Comparison of ENCODE assay signal across 8 cellular contexts in the genomic region with DNA sequence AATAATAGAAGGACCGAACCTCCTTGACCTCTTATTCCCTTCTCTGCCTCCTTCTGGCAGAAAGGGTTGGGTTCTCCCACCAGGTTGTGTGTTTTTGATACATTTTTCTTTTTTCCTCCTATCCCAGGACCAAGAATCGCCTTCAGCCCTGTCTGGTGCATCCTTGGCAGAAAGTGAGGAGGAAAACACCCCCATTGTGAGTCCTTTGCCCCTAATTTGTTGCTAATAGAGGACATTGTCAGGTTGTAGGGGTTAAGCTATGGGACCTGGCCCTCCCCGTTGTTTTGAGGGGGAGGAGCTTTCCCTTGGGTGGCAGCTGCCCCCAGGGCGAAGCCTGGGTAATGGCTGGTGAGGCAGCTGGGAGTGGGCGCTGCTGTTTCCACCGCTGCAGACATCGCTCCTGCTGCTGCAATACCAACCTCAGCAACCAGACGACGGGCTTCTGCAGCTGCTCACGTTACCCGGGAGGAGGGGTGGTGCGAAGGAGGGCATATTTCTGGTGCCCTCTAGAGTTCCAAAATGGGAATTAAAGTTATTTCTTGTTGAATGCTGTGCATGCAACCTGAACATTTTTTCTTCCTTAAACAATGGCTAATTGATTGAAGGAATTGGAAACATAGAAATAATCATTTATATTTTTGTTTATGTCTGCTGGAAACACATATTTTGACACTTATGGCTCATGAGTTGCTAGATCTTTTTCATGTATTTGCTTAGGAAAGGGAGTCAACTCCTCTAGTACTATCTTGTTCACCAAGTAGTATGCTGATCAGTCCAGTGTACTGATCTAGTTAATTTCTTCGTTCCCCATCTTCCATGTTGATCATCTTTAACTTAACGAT. TPM values are rescaled to one million over a fixed set of nuclear protein-coding genes. Genes with fewer than 3 reads are reported as not detected.
DNase-seq lines count a peak whose midpoint lies in the region; ATAC-seq and TF ChIP-seq lines count a peak whose summit lies in the region.

No MANE protein-coding gene starts in this region.

- POLR2A ChIA-PET in HEK293T (lab: Yijun Ruan, JAX): no interaction called here

- TF ChIP-seq CTCF in GM06990 (IDR thresholded peaks at IDR 0.05; ENCODE audit: insufficient read depth, low read length, poor library complexity, severe bottlenecking) (peak; percentile 84), omental fat pad (IDR thresholded peaks at IDR 0.05) (peak in 1 of 3 donors; percentile 62), testis (IDR thresholded peaks at IDR 0.05) (peak; percentile 80 to 89 (median 85))

- H3K4me3 Mint-ChIP-seq in activated naive CD4-positive, alpha-beta T cell treated with anti-CD3 and anti-CD28 coated beads, Interleukin-2, amount 10 ng/mL, durations not matched to agents 7 days and 5 days: peak overlapping the region; percentile 99

- CTCF ChIA-PET in HEK293T (lab: Yijun Ruan, JAX): interaction anchor here (1.1 kb wide), 1 partner anchor 33 kb away, joined by 6 read pairs; no protein-coding TSS in a partner anchor
- CTCF ChIA-PET in activated naive CD4-positive, alpha-beta T cell treated with anti-CD3 and anti-CD28 coated beads, Interleukin-2, amount 10 ng/mL, durations not matched to agents 7 days and 5 days (lab: Charles Lee): interaction anchor here (0.7 to 1.2 kb wide), 6 partner anchors 10 to 299 kb away, joined by 3 to 4 read pairs (median 3); no protein-coding TSS in a partner anchor

- no peaks in the 10 kb centered on the region for H3K9me3 ChIP-seq in testis

- no peak for TF ChIP-seq POLR2A in testis (IDR thresholded peaks at IDR 0.05)

- H3K36me3 Mint-ChIP-seq in activated naive CD4-positive, alpha-beta T cell treated with anti-CD3 and anti-CD28 coated beads, Interleukin-2, amount 10 ng/mL, durations not matched to agents 7 days and 5 days: peaks cover 14% of the 10 kb centered on the region

- peak; percentile 80 for DNase-seq in GM06990 (ENCODE audit: extremely low read depth, insufficient read length)
- DNase-seq in HEK293T (ENCODE audit: extremely low spot score): peak; percentile 66
- DNase-seq in MV-4-11 (lab: John Stamatoyannopoulos, UW): peak; percentile 91
- peak; percentile 95 for DNase-seq in SK-MEL-5 (ENCODE audit: low read depth, low spot score)
- peak; percentile 90 for DNase-seq in activated naive CD4-positive, alpha-beta T cell treated with anti-CD3 and anti-CD28 coated beads, Interleukin-2, amount 10 ng/mL, durations not matched to agents 7 days and 5 days
- DNase-seq in globus pallidus (ENCODE audit: low spot score): peak; percentile 94
- DNase-seq in omental fat pad (ENCODE audit: low spot score): peak; percentile 51
- peak; percentile 92 for DNase-seq in testis

- H3K27me3 ChIP-seq in GM06990 (replicated peaks; ENCODE audit: control insufficient read depth, insufficient read depth, low read length) (no peaks in the 10 kb centered on the region), testis (no peaks in the 10 kb centered on the region)

- H3K4me3 ChIP-seq in GM06990 (replicated peaks; ENCODE audit: low read depth, low read length) (peak overlapping the region; percentile 76), testis (peak overlapping the region; percentile 92)

- ATAC-seq in omental fat pad (ENCODE audit: low FRiP score): peak; percentile 67

- in situ Hi-C loops in SK-MEL-5 (cut with HindIII; ENCODE audit: low pct_unique_long_range_greater_than_20kb, low sequenced_read_pairs): no loop called here

- H3K27ac Mint-ChIP-seq in activated naive CD4-positive, alpha-beta T cell treated with anti-CD3 and anti-CD28 coated beads, Interleukin-2, amount 10 ng/mL, durations not matched to agents 7 days and 5 days: peak overlapping the region; percentile 99

- H3K9me3 Mint-ChIP-seq in activated naive CD4-positive, alpha-beta T cell treated with anti-CD3 and anti-CD28 coated beads, Interleukin-2, amount 10 ng/mL, durations not matched to agents 7 days and 5 days: no peaks in the 10 kb centered on the region

- peaks cover 34% of the 10 kb centered on the region for H3K4me1 Mint-ChIP-seq in activated naive CD4-positive, alpha-beta T cell treated with anti-CD3 and anti-CD28 coated beads, Interleukin-2, amount 10 ng/mL, durations not matched to agents 7 days and 5 days

- H3K36me3 ChIP-seq in GM06990 (ENCODE audit: control insufficient read depth, insufficient read depth, low read length) (no peaks in the 10 kb centered on the region; the same call in 1 of the 2 replicates), testis (ENCODE audit: low read depth, missing control alignments) (no peaks in the 10 kb centered on the region)

- peaks cover 4% of the 10 kb centered on the region for H3K27me3 Mint-ChIP-seq in activated naive CD4-positive, alpha-beta T cell treated with anti-CD3 and anti-CD28 coated beads, Interleukin-2, amount 10 ng/mL, durations not matched to agents 7 days and 5 days

- H3K27ac ChIP-seq in testis: peak overlapping the region; percentile 99 to 100

- intact Hi-C loops in testis (cut with DNase I; ENCODE audit: low total_unique reads): loop anchor here (5.0 kb wide), 1 partner anchor 98 kb away; the partner anchor contains the start of gene ZMYM5

- 3% methylated on average over 13 to 14 of the region's 14 CpGs for WGBS in testis, 2 donors

- peaks cover 18% of the 10 kb centered on the region for H3K4me1 ChIP-seq in testis

TF ChIP-seq in HEK293T, 16 proteins besides CTCF, POLR2A, EP300 and RAD21:
- TF ChIP-seq, protein P1, sequence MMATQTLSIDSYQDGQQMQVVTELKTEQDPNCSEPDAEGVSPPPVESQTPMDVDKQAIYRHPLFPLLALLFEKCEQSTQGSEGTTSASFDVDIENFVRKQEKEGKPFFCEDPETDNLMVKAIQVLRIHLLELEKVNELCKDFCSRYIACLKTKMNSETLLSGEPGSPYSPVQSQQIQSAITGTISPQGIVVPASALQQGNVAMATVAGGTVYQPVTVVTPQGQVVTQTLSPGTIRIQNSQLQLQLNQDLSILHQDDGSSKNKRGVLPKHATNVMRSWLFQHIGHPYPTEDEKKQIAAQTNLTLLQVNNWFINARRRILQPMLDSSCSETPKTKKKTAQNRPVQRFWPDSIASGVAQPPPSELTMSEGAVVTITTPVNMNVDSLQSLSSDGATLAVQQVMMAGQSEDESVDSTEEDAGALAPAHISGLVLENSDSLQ (IDR thresholded peaks at IDR 0.05): no peak
- no peak for TF ChIP-seq TARDBP (IDR thresholded peaks at IDR 0.05)

RNA-seq across cellular contexts. Expression of gene ZMYM2, which starts 1.5 kb away (rescaled TPM):
- total RNA-seq in SK-MEL-5 (2014; rRNA removed; shearing (Covaris generic)): 84.3 and 84.6 TPM in 2 replicates
- 30.5 and 45.8 TPM in 2 replicates for polyA plus RNA-seq in SK-MEL-5 (2015; cell fraction: cytosol; rRNA removed)
- 121 and 123 TPM in 2 replicates for polyA plus RNA-seq in SK-MEL-5 (2015; cell fraction: nucleus; rRNA removed)
- total RNA-seq in omental fat pad (10 to 100 TPM; 42.2 to 67.8 (median 63.0) TPM), testis (100 to 1,000 TPM; 162 to 177 TPM)
- polyA plus RNA-seq in testis (ENCODE audit: insufficient read depth, low read depth, low replicate concordance): 110 TPM

Comparison
In these comparisons a context has a peak if more than half of its experiments do, and no peak if none do; other contexts are left out.
1. Peak in every context shown above with its lines: DNase-seq, ATAC-seq, H3K4me3 ChIP-seq and H3K27ac ChIP-seq.